31 cellular contexts compared by ENCODE assay signal in genomic region chr5:3035452-3035851, GRCh38.
"Had no signal": no experiment of that assay in that cellular context is flagged by ENCODE, and none has a peak within 500 bp of the region (broad histone marks: within the 10 kb centered on the region; RNA-seq: fewer than 3 reads in every experiment).

No MANE protein-coding gene starts in this region.

- H3K4me1 Mint-ChIP-seq: activated B cell treated with CpG ODN at 0.5 μM for 24 hours; activated naive CD4-positive, alpha-beta T cell treated with anti-CD3 and anti-CD28 coated beads, Interleukin-2, amount 50 U/mL, for 24 hours; activated naive CD8-positive, alpha-beta T cell treated with anti-CD3 and anti-CD28 coated beads for 36 hours; activated naive CD8-positive, alpha-beta T cell treated with anti-CD3 and anti-CD28 coated beads, Interleukin-2, amount 50 U/mL, for 24 hours; T-helper 17 cell had no signal

- H3K4me3 ChIP-seq: adrenal gland, body of pancreas, colonic mucosa had no signal

- H3K9me3 ChIP-seq: adrenal gland, body of pancreas, colonic mucosa had no signal

- DNase-seq: activated B cell treated with CpG ODN at 0.5 μM for 24 hours; activated CD4-positive, alpha-beta T cell treated with anti-CD3 and anti-CD28 coated beads for 48 hours; activated CD4-positive, alpha-beta T cell treated with anti-CD3 and anti-CD28 coated beads, Interleukin-2, amount 50 U/mL, for 1 hour; activated CD4-positive, alpha-beta T cell treated with anti-CD3 and anti-CD28 coated beads, Interleukin-2, amount 50 U/mL, for 48 hours; activated CD8-positive, alpha-beta memory T cell treated with anti-CD3 and anti-CD28 coated beads for 24 hours; activated CD8-positive, alpha-beta T cell treated with anti-CD3 and anti-CD28 coated beads for 36 hours; activated effector memory CD4-positive, alpha-beta T cell treated with anti-CD3 and anti-CD28 coated beads, Interleukin-2, amount 50 U/mL, for 16 hours; activated naive CD4-positive, alpha-beta T cell treated with anti-CD3 and anti-CD28 coated beads for 36 hours; activated naive CD8-positive, alpha-beta T cell treated with anti-CD3 and anti-CD28 coated beads for 36 hours; activated naive CD8-positive, alpha-beta T cell treated with anti-CD3 and anti-CD28 coated beads, Interleukin-2, amount 50 U/mL, for 24 hours; activated T-cell treated with anti-CD3 and anti-CD28 coated beads, Interleukin-2, amount 50 U/mL, for 1 hour; activated T-cell treated with anti-CD3 and anti-CD28 coated beads, Interleukin-2, amount 50 U/mL, for 48 hours; amygdala; aorta; body of pancreas; central memory CD4-positive, alpha-beta T cell; cerebellar nuclear complex; colonic mucosa; effector CD8-positive, alpha-beta T cell; foreskin fibroblast; T-helper 1 cell; T-helper 17 cell; T1000; WERI-Rb-1 had no signal

- H3K27me3 ChIP-seq: adrenal gland, body of pancreas, colonic mucosa had no signal

- H3K27ac Mint-ChIP-seq: activated B cell treated with CpG ODN at 0.5 μM for 24 hours; activated CD8-positive, alpha-beta T cell treated with anti-CD3 and anti-CD28 coated beads for 36 hours; activated naive CD4-positive, alpha-beta T cell treated with anti-CD3 and anti-CD28 coated beads for 36 hours; activated naive CD4-positive, alpha-beta T cell treated with anti-CD3 and anti-CD28 coated beads, Interleukin-2, amount 50 U/mL, for 24 hours; activated naive CD8-positive, alpha-beta T cell treated with anti-CD3 and anti-CD28 coated beads for 36 hours; activated naive CD8-positive, alpha-beta T cell treated with anti-CD3 and anti-CD28 coated beads, Interleukin-2, amount 50 U/mL, for 24 hours; activated T-helper 1 cell treated with anti-CD3 and anti-CD28 coated beads, Interleukin-12 subunit alpha, Interleukin-12 subunit beta, Interleukin-2, Interleukin-4 antibody, amounts not matched to agents 30 ng/mL and 10 ng/mL and 1 ng/mL, durations not matched to agents 14 hours and 24 hours and 36 hours; activated T-helper 2 cell treated with anti-CD3 and anti-CD28 coated beads, Interferon-gamma antibody, Interleukin-2, Interleukin-4, amounts not matched to agents 10 μg/mL and 5 μg/mL and 100 μg/mL, durations not matched to agents 14 hours and 24 hours and 36 hours; T-helper 17 cell; T-helper 2 cell treated with Interferon-gamma antibody and Interleukin-4, amounts not matched to agents 5 μg/mL and 100 μg/mL, for 36 hours had no signal

- ATAC-seq: activated CD4-positive, CD25-positive, alpha-beta regulatory T cell treated with anti-CD3 and anti-CD28 coated beads, Interleukin-2, amount 50 U/mL, for 24 hours; activated CD8-positive, alpha-beta T cell treated with anti-CD3 and anti-CD28 coated beads for 36 hours; activated naive CD8-positive, alpha-beta T cell treated with anti-CD3 and anti-CD28 coated beads, Interleukin-2, amount 50 U/mL, for 24 hours; body of pancreas; esophagus mucosa; T-helper 17 cell had no signal

- H3K9me3 Mint-ChIP-seq: activated naive CD4-positive, alpha-beta T cell treated with anti-CD3 and anti-CD28 coated beads, Interleukin-2, amount 50 U/mL, for 24 hours; activated naive CD8-positive, alpha-beta T cell treated with anti-CD3 and anti-CD28 coated beads for 36 hours; activated naive CD8-positive, alpha-beta T cell treated with anti-CD3 and anti-CD28 coated beads, Interleukin-2, amount 50 U/mL, for 24 hours had no signal

- H3K27me3 Mint-ChIP-seq: activated B cell treated with CpG ODN at 0.5 μM for 24 hours; activated CD8-positive, alpha-beta T cell treated with anti-CD3 and anti-CD28 coated beads for 36 hours; activated naive CD4-positive, alpha-beta T cell treated with anti-CD3 and anti-CD28 coated beads, Interleukin-2, amount 50 U/mL, for 24 hours; activated naive CD8-positive, alpha-beta T cell treated with anti-CD3 and anti-CD28 coated beads for 36 hours; activated naive CD8-positive, alpha-beta T cell treated with anti-CD3 and anti-CD28 coated beads, Interleukin-2, amount 50 U/mL, for 24 hours; T-helper 17 cell had no signal

- H3K27ac ChIP-seq: adrenal gland, body of pancreas, colonic mucosa, WERI-Rb-1 had no signal

- H3K36me3 Mint-ChIP-seq: activated naive CD4-positive, alpha-beta T cell treated with anti-CD3 and anti-CD28 coated beads, Interleukin-2, amount 50 U/mL, for 24 hours; activated naive CD8-positive, alpha-beta T cell treated with anti-CD3 and anti-CD28 coated beads for 36 hours had no signal

- H3K4me1 ChIP-seq: adrenal gland, body of pancreas, colonic mucosa had no signal

- H3K4me3 Mint-ChIP-seq: activated B cell treated with CpG ODN at 0.5 μM for 24 hours; activated CD8-positive, alpha-beta T cell treated with anti-CD3 and anti-CD28 coated beads for 36 hours; activated naive CD4-positive, alpha-beta T cell treated with anti-CD3 and anti-CD28 coated beads for 36 hours; activated naive CD4-positive, alpha-beta T cell treated with anti-CD3 and anti-CD28 coated beads, Interleukin-2, amount 50 U/mL, for 24 hours; activated naive CD8-positive, alpha-beta T cell treated with anti-CD3 and anti-CD28 coated beads for 36 hours; activated naive CD8-positive, alpha-beta T cell treated with anti-CD3 and anti-CD28 coated beads, Interleukin-2, amount 50 U/mL, for 24 hours; activated T-helper 1 cell treated with anti-CD3 and anti-CD28 coated beads, Interleukin-12 subunit alpha, Interleukin-12 subunit beta, Interleukin-2, Interleukin-4 antibody, amounts not matched to agents 30 ng/mL and 10 ng/mL and 1 ng/mL, durations not matched to agents 14 hours and 24 hours and 36 hours; T-helper 17 cell; T-helper 2 cell treated with Interferon-gamma antibody and Interleukin-4, amounts not matched to agents 5 μg/mL and 100 μg/mL, for 36 hours had no signal

- H3K36me3 ChIP-seq: adrenal gland, colonic mucosa, WERI-Rb-1 had no signal
